In the genomic region with DNA sequence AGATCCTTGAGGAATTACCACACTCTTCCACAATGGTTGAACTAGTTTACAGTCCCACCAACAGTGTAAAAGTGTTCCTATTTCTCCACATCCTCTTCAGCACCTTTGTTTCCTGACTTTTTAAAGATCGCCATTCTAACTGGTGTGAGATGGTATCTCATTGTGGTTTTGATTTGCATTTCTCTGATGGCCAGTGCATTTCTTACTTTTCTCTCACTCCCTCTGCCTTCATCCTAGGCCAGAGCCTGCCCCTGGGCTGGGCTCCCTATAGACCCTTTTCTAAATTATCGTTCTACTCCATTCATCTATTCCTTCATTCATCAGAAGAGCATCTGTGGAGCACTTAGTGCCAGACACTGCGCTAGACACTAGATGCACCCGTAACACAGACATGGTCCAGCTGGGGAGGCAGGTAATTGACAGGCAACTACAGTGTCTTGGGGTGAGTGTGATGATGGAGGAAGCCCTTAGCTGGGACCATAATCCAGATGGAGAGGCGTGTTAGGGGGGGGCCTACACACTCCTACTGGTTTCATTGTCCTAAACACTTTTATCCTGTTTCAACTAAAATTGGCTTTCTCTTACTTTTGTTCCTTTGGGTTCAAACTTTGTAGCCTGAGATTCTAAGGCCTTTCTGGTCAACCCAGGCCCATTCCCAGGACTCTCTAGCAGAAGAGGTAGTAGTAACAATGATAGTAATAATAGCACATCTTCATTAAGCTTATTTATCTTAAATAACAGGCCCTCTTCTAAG, we compare ENCODE assay signal across 8 cellular contexts. TPM values are rescaled to one million over a fixed set of nuclear protein-coding genes. Genes with fewer than 3 reads are reported as not detected.
DNase-seq lines count a peak whose midpoint lies in the region; ATAC-seq and TF ChIP-seq lines count a peak whose summit lies in the region.
"Not testable (repeated sequence)": the region's sequence is repeated elsewhere in the genome, so short reads cannot be mapped to it uniquely, and the experiment has no call there.

No MANE protein-coding gene starts in this region.

- intact Hi-C loops in right cardiac atrium (cut with DNase I) = loop anchor here in 1 of 4 donors (5.0 kb wide), 1 partner anchor 83 kb away; the partner anchor contains the start of gene IGF2BP2

- not testable (repeated sequence) for H3K4me3 ChIP-seq in right cardiac atrium (ENCODE audit: low read length)

- not testable (repeated sequence) for TF ChIP-seq CTCF in type B pancreatic cell (conservative IDR thresholded peaks at IDR 0.05)

- WGBS in right cardiac atrium = 76% methylated on average over 4 of the region's 5 CpGs

- H3K27me3 ChIP-seq in right cardiac atrium (ENCODE audit: control insufficient read depth, insufficient read depth) = not testable (repeated sequence)

- peak; percentile 70 for DNase-seq in DMS 273 (lab: John Stamatoyannopoulos, UW; ENCODE audit: unreplicated experiment)
- DNase-seq in T-helper 17 cell; central memory CD8-positive, alpha-beta T cell (ENCODE audit: low spot score in 2 of 2); right cardiac atrium; naive thymus-derived CD8-positive, alpha-beta T cell; type B pancreatic cell (ENCODE audit: extremely low spot score, unreplicated experiment): not testable (repeated sequence)

- not testable (repeated sequence) for H3K9me3 ChIP-seq in T-helper 17 cell (ENCODE audit: control insufficient read depth, low read length, poor library complexity, severe bottlenecking); right cardiac atrium (ENCODE audit: control insufficient read depth, low read length)

- POLR2A ChIA-PET in naive thymus-derived CD8-positive, alpha-beta T cell (lab: Charles Lee) = interaction anchor here (3.9 kb wide), 1 partner anchor 26 kb away, joined by 14 read pairs; the partner anchor contains the start of gene TRA2B

- H3K27ac ChIP-seq in right cardiac atrium (ENCODE audit: low read length) = not testable (repeated sequence)

- H3K4me1 ChIP-seq in right cardiac atrium (ENCODE audit: control insufficient read depth, insufficient read depth, low read length) = not testable (repeated sequence)

- not testable (repeated sequence) for H3K36me3 Mint-ChIP-seq in IgD-negative memory B cell; T-helper 17 cell (ENCODE audit: low read depth)
- H3K36me3 Mint-ChIP-seq in activated T-helper 17 cell treated with anti-CD3 and anti-CD28 coated beads, Interleukin-2, amount 50 U/mL, for 72 hours (ENCODE audit: low read depth) = peaks cover 27% of the 10 kb centered on the region
- peaks cover 34% of the 10 kb centered on the region for H3K36me3 Mint-ChIP-seq in central memory CD8-positive, alpha-beta T cell (ENCODE audit: insufficient read depth)
- H3K36me3 Mint-ChIP-seq in naive thymus-derived CD8-positive, alpha-beta T cell = peaks cover 0 to 16% (median 3%) of the 10 kb centered on the region in 3 donors
- H3K36me3 Mint-ChIP-seq in type B pancreatic cell = peaks cover 13% of the 10 kb centered on the region

- H3K9me3 Mint-ChIP-seq in IgD-negative memory B cell; activated T-helper 17 cell treated with anti-CD3 and anti-CD28 coated beads, Interleukin-2, amount 50 U/mL, for 72 hours; central memory CD8-positive, alpha-beta T cell; naive thymus-derived CD8-positive, alpha-beta T cell; type B pancreatic cell: not testable (repeated sequence)

- not testable (repeated sequence) for H3K27me3 Mint-ChIP-seq in IgD-negative memory B cell; T-helper 17 cell; activated T-helper 17 cell treated with anti-CD3 and anti-CD28 coated beads, Interleukin-2, amount 50 U/mL, for 72 hours; central memory CD8-positive, alpha-beta T cell; naive thymus-derived CD8-positive, alpha-beta T cell; type B pancreatic cell

- peak overlapping the region in 1 of 4 donors; percentile 45 for H3K4me3 Mint-ChIP-seq in IgD-negative memory B cell
- peak overlapping the region; percentile 3 for H3K4me3 Mint-ChIP-seq in T-helper 17 cell
- H3K4me3 Mint-ChIP-seq in activated T-helper 17 cell treated with anti-CD3 and anti-CD28 coated beads, Interleukin-2, amount 50 U/mL, for 72 hours; central memory CD8-positive, alpha-beta T cell; type B pancreatic cell: not testable (repeated sequence)
- peak overlapping the region in 1 of 10 donors; percentile 8 for H3K4me3 Mint-ChIP-seq in naive thymus-derived CD8-positive, alpha-beta T cell

- not testable (repeated sequence) for H3K4me1 Mint-ChIP-seq in IgD-negative memory B cell; T-helper 17 cell; activated T-helper 17 cell treated with anti-CD3 and anti-CD28 coated beads, Interleukin-2, amount 50 U/mL, for 72 hours; type B pancreatic cell (ENCODE audit: unreplicated experiment)
- peaks cover 24% of the 10 kb centered on the region for H3K4me1 Mint-ChIP-seq in central memory CD8-positive, alpha-beta T cell
- H3K4me1 Mint-ChIP-seq in naive thymus-derived CD8-positive, alpha-beta T cell = peaks cover 0 to 11% (median 10%) of the 10 kb centered on the region in 4 donors

- ATAC-seq in T-helper 17 cell (peak; percentile 23), right cardiac atrium (peak; percentile 42 to 50)
- ATAC-seq in activated T-helper 17 cell treated with anti-CD3 and anti-CD28 coated beads, Interleukin-2, amount 50 U/mL, for 72 hours (replicated peaks); central memory CD8-positive, alpha-beta T cell (replicated peaks; ENCODE audit: extremely low read depth, poor library complexity, severe bottlenecking): not testable (repeated sequence)
- ATAC-seq in naive thymus-derived CD8-positive, alpha-beta T cell = peak in 1 of 2 donors; percentile 25

- H3K27ac Mint-ChIP-seq in IgD-negative memory B cell (peak overlapping the region in 2 of 3 donors; percentile 31 to 40), T-helper 17 cell (peak overlapping the region; percentile 39), type B pancreatic cell (peak overlapping the region; percentile 39)
- H3K27ac Mint-ChIP-seq in activated T-helper 17 cell treated with anti-CD3 and anti-CD28 coated beads, Interleukin-2, amount 50 U/mL, for 72 hours = peak overlapping the region; percentile 64
- peak overlapping the region; percentile 27 for H3K27ac Mint-ChIP-seq in central memory CD8-positive, alpha-beta T cell (ENCODE audit: low read depth)
- peak overlapping the region in 9 of 10 donors; percentile 0 to 86 (median 73) for H3K27ac Mint-ChIP-seq in naive thymus-derived CD8-positive, alpha-beta T cell

RNA-seq across cellular contexts. Expression of gene TRA2B, which starts 27.3 kb away (rescaled TPM):
- polyA plus RNA-seq in IgD-negative memory B cell (358 TPM), right cardiac atrium (45.8 TPM)
- total RNA-seq in T-helper 17 cell (100 to 1,000 TPM; 542 to 637 TPM), right cardiac atrium (10 to 100 TPM; 50.5 to 79.7 (median 53.2) TPM), type B pancreatic cell (ENCODE audit: low replicate concordance) (136 and 205 TPM in 2 replicates)
- 100 to 1,000 TPM; 158 to 232 TPM for total RNA-seq in activated T-helper 17 cell treated with anti-CD3 and anti-CD28 coated beads, Interleukin-2, amount 50 U/mL, for 72 hours
- 100 to 1,000 TPM; 218 to 229 TPM for total RNA-seq in naive thymus-derived CD8-positive, alpha-beta T cell
- polyA plus RNA-seq in naive thymus-derived CD8-positive, alpha-beta T cell = 100 to 1,000 TPM; 176 to 226 (median 184) TPM
